Comparison of ENCODE assay signal across 36 cellular contexts in the genomic region with DNA sequence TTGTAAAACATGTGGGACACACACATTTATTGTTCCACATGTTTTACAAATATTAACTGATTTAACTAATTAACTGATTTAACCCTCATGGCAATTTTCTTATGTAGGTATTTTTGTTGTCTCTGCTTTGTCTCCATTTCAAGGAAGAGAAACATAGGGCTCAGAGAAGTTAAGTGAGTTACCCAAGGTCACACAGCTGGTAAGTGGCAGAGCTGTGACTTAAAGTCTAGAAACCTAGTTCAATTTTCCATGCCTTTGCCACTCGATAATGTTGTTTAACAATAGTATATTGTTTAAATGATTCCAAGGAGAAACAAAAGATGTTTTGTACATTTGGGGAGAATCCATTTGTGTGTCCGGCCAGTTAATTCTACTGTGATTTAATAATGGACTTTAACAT.
"Had no signal": no experiment of that assay in that cellular context is flagged by ENCODE, and none has a peak within 500 bp of the region (broad histone marks: within the 10 kb centered on the region; RNA-seq: fewer than 3 reads in every experiment).

No MANE protein-coding gene starts in this region.

- H3K4me3 ChIP-seq: cardiac muscle cell, PC-9 had no signal

- H2AFZ ChIP-seq: PC-9 had no signal

- H3K4me2 ChIP-seq: PC-9 had no signal

- DNase-seq: activated B cell treated with CpG ODN at 0.5 μM for 24 hours; activated CD4-positive, alpha-beta memory T cell treated with anti-CD3 and anti-CD28 coated beads for 36 hours; activated CD4-positive, alpha-beta T cell treated with anti-CD3 and anti-CD28 coated beads for 4 hours; activated CD4-positive, alpha-beta T cell treated with anti-CD3 and anti-CD28 coated beads, Interleukin-2, amount 50 U/mL, for 1 hour; activated CD4-positive, CD25-positive, alpha-beta regulatory T cell treated with anti-CD3 and anti-CD28 coated beads, Interleukin-2, amount 50 U/mL, for 72 hours; activated CD8-positive, alpha-beta memory T cell treated with anti-CD3 and anti-CD28 coated beads, Interleukin-2, amount 50 U/mL, for 4 hours; activated effector memory CD4-positive, alpha-beta T cell treated with Interleukin-2 at 50 U/mL for 16 hours; activated naive CD4-positive, alpha-beta T cell treated with anti-CD3 and anti-CD28 coated beads, Interleukin-2, amount 10 ng/mL, durations not matched to agents 7 days and 5 days; activated naive CD8-positive, alpha-beta T cell treated with anti-CD3 and anti-CD28 coated beads, Interleukin-2, amount 50 U/mL, for 24 hours; activated T-cell treated with anti-CD3 and anti-CD28 coated beads, Interleukin-2, amount 50 U/mL, for 48 hours; anterior cingulate cortex; Kasumi-1; KG1; MM.1S; MV-4-11; NCI-H1092 treated with DMSO at 0.1 percent for 48 hours; NCI-H1417; NCI-H146; NCI-H187; NCI-H2029 treated with DMSO at 0.1 percent for 48 hours; NCI-H2107; NCI-H2171; NCI-H510A; NCI-H526; NCI-H748 treated with DMSO at 0.1 percent for 48 hours; NK-92 treated with Interleukin-12 subunit alpha and Interleukin-12 subunit beta, amount 100 ng/mL, for 24 hours; Right ventricle myocardium superior; SW 1271; T-helper 1 cell; T-helper 2 cell; T-helper 9 cell had no signal

- H3K36me3 ChIP-seq: brain microvascular endothelial cell, cardiac muscle cell had no signal

- H3K27ac ChIP-seq: brain microvascular endothelial cell, cardiac muscle cell, RWPE1, VCaP had no signal

- ATAC-seq: activated naive CD8-positive, alpha-beta T cell treated with anti-CD3 and anti-CD28 coated beads, Interleukin-2, amount 50 U/mL, for 24 hours had no signal

- H3K27me3 ChIP-seq: brain microvascular endothelial cell, cardiac muscle cell had no signal
